9 cellular contexts compared by ENCODE assay signal in genomic region chr4:1130318-1131186, GRCh38. TPM values are rescaled to one million over a fixed set of nuclear protein-coding genes. Genes with fewer than 3 reads are reported as not detected.
DNase-seq lines count a peak whose midpoint lies in the region; ATAC-seq and TF ChIP-seq lines count a peak whose summit lies in the region.
"Had no signal": no experiment of that assay in that cellular context is flagged by ENCODE, and none has a peak within 500 bp of the region (broad histone marks: within the 10 kb centered on the region; RNA-seq: fewer than 3 reads in every experiment).

No MANE protein-coding gene starts in this region.

- peak; percentile 44 to 76 for DNase-seq in HL-60 (ENCODE audit: low read depth in 1 of 2, low spot score in 1 of 2)
- DNase-seq in PC-3, result peak; percentile 88
- peak; percentile 84 to 86 for DNase-seq in activated T-cell treated with anti-CD3 and anti-CD28 coated beads, Interleukin-2, amount 50 U/mL, for 48 hours
- DNase-seq in fibroblast of pulmonary artery (ENCODE audit: low read depth), result peak; percentile 86
- peak; percentile 34 for DNase-seq in non-pigmented ciliary epithelial cell (ENCODE audit: low read depth)
- peak; percentile 95 for DNase-seq in superior temporal gyrus (ENCODE audit: extremely low spot score)

- H3K4me1 ChIP-seq in BLaER1, result peaks cover 33% of the 10 kb centered on the region
- H3K4me1 ChIP-seq in PC-3 (ENCODE audit: insufficient read depth, low read length), result no peaks in the 10 kb centered on the region
- H3K4me1 ChIP-seq: SJSA1 had no signal

- intact Hi-C loops in PC-3 (cut with micrococcal nuclease), result no loop called here

- no peaks in the 10 kb centered on the region for H3F3A ChIP-seq in PC-3 (ENCODE audit: low read length, unreplicated experiment)

- H3K36me3 ChIP-seq in BLaER1 (no peaks in the 10 kb centered on the region), PC-3 (ENCODE audit: low read depth, low read length) (no peaks in the 10 kb centered on the region)
- H3K36me3 ChIP-seq: SJSA1 had no signal

- CTCF ChIA-PET in PC-3 (lab: Charles Lee), result no interaction called here

- peak overlapping the region; percentile 1; the same call in 1 of the 2 replicates for H3K4me2 ChIP-seq in BLaER1
- H3K4me2 ChIP-seq in PC-3 (ENCODE audit: low read length), result no peak overlapping the region; the same call in 1 of the 2 replicates

- POLR2A ChIA-PET in PC-3 (lab: Charles Lee; ENCODE audit: unreplicated experiment), result no interaction called here

- H3K4me3 ChIP-seq in BLaER1 (no peak overlapping the region), HL-60 (replicated peaks; ENCODE audit: insufficient read depth, low read length) (no peak overlapping the region), PC-3 (ENCODE audit: low read length) (no peak overlapping the region), fibroblast of pulmonary artery (replicated peaks; ENCODE audit: low read depth, low read length) (no peak overlapping the region)
- H3K4me3 ChIP-seq: SJSA1 had no signal

- BruUV-seq in PC-3 (replicated peaks; lab: Mats Ljungman, UMichigan), result no TSS peak

- H3K9me3 ChIP-seq in BLaER1 (no peaks in the 10 kb centered on the region), PC-3 (ENCODE audit: low read length) (no peaks in the 10 kb centered on the region)
- H3K9me3 ChIP-seq: SJSA1 had no signal

- H2AFZ ChIP-seq in PC-3 (ENCODE audit: low read length), result 0 out of 2 replicates have a peak overlapping the region, but pooled peaks have one; percentile 2

- no peaks in the 10 kb centered on the region for H3K9me2 ChIP-seq in PC-3 (replicated peaks; ENCODE audit: low read length)

- H3K27ac ChIP-seq in BLaER1, result no peak overlapping the region
- no peak overlapping the region for H3K27ac ChIP-seq in HL-60 (replicated peaks)
- no peak overlapping the region for H3K27ac ChIP-seq in PC-3 (ENCODE audit: low read length)
- H3K27ac ChIP-seq: SJSA1 had no signal

- H4K20me1 ChIP-seq in BLaER1, result no peaks in the 10 kb centered on the region
- no peaks in the 10 kb centered on the region for H4K20me1 ChIP-seq in PC-3 (ENCODE audit: low read length)

- TF ChIP-seq CTCF in HL-60 (IDR thresholded peaks at IDR 0.05; ENCODE audit: insufficient read depth, low read length), result peak; percentile 100
- TF ChIP-seq CTCF in PC-3 (conservative IDR thresholded peaks at IDR 0.05; ENCODE audit: low read depth, low read length), result peak; percentile 92
- TF ChIP-seq CTCF in fibroblast of pulmonary artery (IDR thresholded peaks at IDR 0.05; ENCODE audit: low read length, missing control alignments), result peak; percentile 100

- peak; percentile 78 for ATAC-seq in GM18868 (IDR thresholded peaks at IDR 0.05; ENCODE audit: unreplicated experiment)
- peak; percentile 93 for ATAC-seq in PC-3

- H3K9ac ChIP-seq in BLaER1, result no peak overlapping the region
- no peak overlapping the region for H3K9ac ChIP-seq in PC-3 (ENCODE audit: low read length)

- H3K27me3 ChIP-seq in BLaER1 (no peaks in the 10 kb centered on the region), HL-60 (ENCODE audit: insufficient read depth, poor library complexity, severe bottlenecking) (no peaks in the 10 kb centered on the region), PC-3 (ENCODE audit: low read length) (peaks cover 4% of the 10 kb centered on the region; the same call in 1 of the 2 replicates)
- H3K27me3 ChIP-seq: SJSA1 had no signal

- no peaks in the 10 kb centered on the region for H3K79me2 ChIP-seq in PC-3 (ENCODE audit: low read length)

RNA-seq across cellular contexts. Expression of gene RNF212, which starts 17.2 kb away (rescaled TPM):
- total RNA-seq in PC-3 (2014; rRNA removed), result not detected in 2 replicates
- total RNA-seq: SJSA1 had no signal

RNA-seq across cellular contexts. Expression of gene SPON2, which starts 41.8 kb away (rescaled TPM):
- 0.80 and 1.0 TPM in 2 replicates for total RNA-seq in PC-3 (2014; rRNA removed)

Comparison
In these comparisons a context has a peak if more than half of its experiments do, and no peak if none do; other contexts are left out.
1. DNase-seq: peak in every context shown above with its lines; median percentile 95 in superior temporal gyrus; 88 in PC-3; 86 in fibroblast of pulmonary artery; 85 in activated T-cell treated with anti-CD3 and anti-CD28 coated beads, Interleukin-2, amount 50 U/mL, for 48 hours; 60 in HL-60; 34 in non-pigmented ciliary epithelial cell.